ENCODE assay signal across 8 cellular contexts in genomic region chr10:86139066-86139657, GRCh38.
DNase-seq lines count a peak whose midpoint lies in the region; ATAC-seq, FAIRE-seq and TF ChIP-seq lines count a peak whose summit lies in the region.

No MANE protein-coding gene starts in this region.

- H3K23ac ChIP-seq in mesenchymal stem cell (ENCODE audit: low read length in 2 of 2) = no peak overlapping the region

- peaks cover 3% of the 10 kb centered on the region for H3K27me3 Mint-ChIP-seq in progenitor cell of endocrine pancreas

- no peak overlapping the region for H4K91ac ChIP-seq in mesenchymal stem cell (ENCODE audit: low read length)

- no peak overlapping the region for H2BK120ac ChIP-seq in mesenchymal stem cell (ENCODE audit: low read depth, low read length)

- no peaks in the 10 kb centered on the region for H3K9me3 Mint-ChIP-seq in progenitor cell of endocrine pancreas (ENCODE audit: low read depth)

- no peak for TF ChIP-seq EP300 in GM12878 (IDR thresholded peaks at IDR 0.05; ENCODE audit: borderline replicate concordance in 1 of 2, control insufficient read depth in 1 of 2, low read depth in 2 of 2, low read length in 2 of 2)

- FAIRE-seq in HTR-8/SVneo (lab: Jason Lieb, UNC) (no peak), GM12878 (lab: Jason Lieb, UNC) (no peak)

- H3K4ac ChIP-seq in mesenchymal stem cell (ENCODE audit: low read depth in 1 of 2, low read length in 2 of 2) = no peak overlapping the region

- H3K27ac Mint-ChIP-seq in progenitor cell of endocrine pancreas = peak overlapping the region; percentile 65

- H3K79me2 ChIP-seq in GM12878 (ENCODE audit: control insufficient read depth, insufficient read depth, low read length) = no peaks in the 10 kb centered on the region

- CTCF ChIA-PET in GM12878 (lab: Yijun Ruan, JAX) = interaction anchor here (0.6 to 1.4 kb wide), 8 partner anchors 11 to 429 kb away, joined by 3 to 10 read pairs (median 4); no protein-coding TSS in a partner anchor

- no peak overlapping the region for H2AK5ac ChIP-seq in mesenchymal stem cell (ENCODE audit: low read length, severe bottlenecking)

- 28% methylated on average over 11 of the region's 11 CpGs for WGBS in GM12878 (ENCODE audit: insufficient coverage, insufficient replicate concordance, low lambda C conversion rate, missing lambda C conversion rate)
- WGBS in mesenchymal stem cell = 61% methylated on average over 11 of the region's 11 CpGs

- H4K8ac ChIP-seq in mesenchymal stem cell (ENCODE audit: low read length) = no peak overlapping the region

- no peaks in the 10 kb centered on the region for H3K79me1 ChIP-seq in mesenchymal stem cell (replicated peaks; ENCODE audit: low read length, poor library complexity, severe bottlenecking)

- no peak overlapping the region for H2BK15ac ChIP-seq in mesenchymal stem cell (ENCODE audit: low read depth, poor library complexity, severe bottlenecking)

- POLR2A ChIA-PET in GM12878 (lab: Charles Lee) = no interaction called here

- no peak overlapping the region for H3K18ac ChIP-seq in mesenchymal stem cell (ENCODE audit: low read depth in 1 of 2, low read length in 2 of 2)

- H3K9ac ChIP-seq in GM12878 (ENCODE audit: control insufficient read depth, insufficient read depth, low read length) (no peak overlapping the region), mesenchymal stem cell (ENCODE audit: low read length) (no peak overlapping the region)

- no TSS peak for BruUV-seq in GM12878 (replicated peaks; lab: Mats Ljungman, UMichigan)

- H2AFZ ChIP-seq in GM12878 (ENCODE audit: control insufficient read depth, low read depth, low read length) = no peak overlapping the region
- no peak overlapping the region for H2AFZ ChIP-seq in mesenchymal stem cell (ENCODE audit: low read depth, low read length)

- H3K27me3 ChIP-seq in GM12878 (replicated peaks in 1 of 2; ENCODE audit: control insufficient read depth in 2 of 2, insufficient read depth in 2 of 2, low read length in 1 of 2) = no peaks in the 10 kb centered on the region; a peak in 1 of 4 replicates
- H3K27me3 ChIP-seq in mesenchymal stem cell (ENCODE audit: control insufficient read depth in 1 of 2, insufficient read depth in 1 of 2, low read length in 2 of 2) = no peaks in the 10 kb centered on the region

- ATAC-seq in GM12878 (peak; percentile 80), HG03159 (IDR thresholded peaks at IDR 0.05; ENCODE audit: unreplicated experiment) (no peak)

- peak; percentile 9 for DNase-seq in G401 (ENCODE audit: low spot score)
- peak; percentile 12 for DNase-seq in HTR-8/SVneo (ENCODE audit: insufficient read length, low spot score)
- no peak for DNase-seq in GM12878 (ENCODE audit: low read depth, low spot score)
- DNase-seq in progenitor cell of endocrine pancreas (ENCODE audit: low spot score, unreplicated experiment) = no peak
- no peak for DNase-seq in GM13977 (ENCODE audit: low spot score)
- no peak for DNase-seq in mesenchymal stem cell
- DNase-seq in NCI-H524 treated with DMSO at 0.1 percent for 48 hours (lab: John Stamatoyannopoulos, UW) = no peak

- H3K27ac ChIP-seq in GM12878 (ENCODE audit: control insufficient read depth, insufficient read depth) = no peak overlapping the region
- no peak overlapping the region for H3K27ac ChIP-seq in mesenchymal stem cell (ENCODE audit: low read length, poor library complexity, severe bottlenecking)

- in situ Hi-C loops in G401 (cut with HindIII; ENCODE audit: low sequenced_read_pairs) = no loop called here
- in situ Hi-C loops in GM12878 (cut with MboI) = no loop called here
- in situ Hi-C loops in GM13977 (cut with MboI; ENCODE audit: low pct_unique_long_range_greater_than_20kb, low sequenced_read_pairs, unreplicated experiment) = no loop called here

- H2BK12ac ChIP-seq in mesenchymal stem cell (ENCODE audit: low read length in 2 of 2) = no peak overlapping the region

- TF ChIP-seq RAD21 in GM12878 (IDR thresholded peaks at IDR 0.05; ENCODE audit: insufficient read depth, low read depth, low read length) = peak; percentile 69

- RAD21 ChIA-PET in GM12878 (lab: Charles Lee; ENCODE audit: unreplicated experiment) = interaction anchor here (1.0 to 1.3 kb wide), 2 partner anchors 143 to 352 kb away, joined by 3 to 6 read pairs; no protein-coding TSS in a partner anchor

- H3K4me1 ChIP-seq in GM12878 (ENCODE audit: control insufficient read depth, insufficient read depth, low read length) (no peaks in the 10 kb centered on the region), mesenchymal stem cell (ENCODE audit: control insufficient read depth, insufficient read depth, low read depth, low read length) (no peaks in the 10 kb centered on the region)

- H3K4me2 ChIP-seq in GM12878 (ENCODE audit: control insufficient read depth, insufficient read depth) (no peak overlapping the region), mesenchymal stem cell (ENCODE audit: low read length, poor library complexity, severe bottlenecking) (no peak overlapping the region)

- H4K20me1 ChIP-seq in GM12878 (ENCODE audit: control insufficient read depth, insufficient read depth) = no peaks in the 10 kb centered on the region

- H3K36me3 ChIP-seq in GM12878 (ENCODE audit: control insufficient read depth in 2 of 2, insufficient read depth in 2 of 2, low read length in 1 of 2) (no peaks in the 10 kb centered on the region), mesenchymal stem cell (ENCODE audit: control insufficient read depth in 1 of 2, insufficient read depth in 2 of 2, low read depth in 1 of 2, low read length in 2 of 2) (no peaks in the 10 kb centered on the region)

- H3K4me3 Mint-ChIP-seq in progenitor cell of endocrine pancreas (ENCODE audit: low read depth) = no peak overlapping the region

- no peak overlapping the region for H3K14ac ChIP-seq in mesenchymal stem cell (ENCODE audit: low read length in 2 of 2)

- H3K4me3 ChIP-seq in GM12878 = no peak overlapping the region
- H3K4me3 ChIP-seq in mesenchymal stem cell (ENCODE audit: insufficient read depth in 1 of 2, low read depth in 1 of 2, low read length in 2 of 2) = no peak overlapping the region

- intact Hi-C loops in GM12878 (cut with micrococcal nuclease; ENCODE audit: unreplicated experiment) = no loop called here

- no peaks in the 10 kb centered on the region for H3K36me3 Mint-ChIP-seq in progenitor cell of endocrine pancreas (ENCODE audit: insufficient read depth)

- TF ChIP-seq CTCF in GM12878 (IDR thresholded peaks at IDR 0.05 in 2 of 3, conservative IDR thresholded peaks at IDR 0.05 in 1 of 3; ENCODE audit: control insufficient read depth in 2 of 3, extremely low read depth in 1 of 3, insufficient read depth in 1 of 3, low read depth in 3 of 3, low read length in 3 of 3) = peak; percentile 58 to 68 (median 63); a peak in 5 of 6 replicates
- peak; percentile 67 for TF ChIP-seq CTCF in progenitor cell of endocrine pancreas (IDR thresholded peaks at IDR 0.05; ENCODE audit: unreplicated experiment)
- no peak for TF ChIP-seq CTCF in GM13977 (IDR thresholded peaks at IDR 0.05; ENCODE audit: extremely low read depth, insufficient read depth, missing control alignments)

- H3K9me3 ChIP-seq in GM12878 (replicated peaks; ENCODE audit: control insufficient read depth, insufficient read depth, low read length) (no peaks in the 10 kb centered on the region), mesenchymal stem cell (ENCODE audit: control insufficient read depth, low read length) (no peaks in the 10 kb centered on the region)

- SMC1A ChIA-PET in GM12878 (lab: Charles Lee; ENCODE audit: uncharacterized antibody, unreplicated experiment) = interaction anchor here (0.6 to 1.3 kb wide), 4 partner anchors 15 to 222 kb away, joined by 3 to 4 read pairs (median 3); no protein-coding TSS in a partner anchor

- H3K4me1 Mint-ChIP-seq in progenitor cell of endocrine pancreas (ENCODE audit: low read depth) = no peaks in the 10 kb centered on the region

- H2BK5ac ChIP-seq in mesenchymal stem cell (ENCODE audit: low read depth, low read length, poor library complexity, severe bottlenecking) = no peak overlapping the region

- no peak for TF ChIP-seq POLR2A in GM12878 (IDR thresholded peaks at IDR 0.05; ENCODE audit: low read depth, low read length)

TF ChIP-seq in GM12878, 131 proteins besides CTCF, POLR2A, EP300 and RAD21:
- TF ChIP-seq E2F8 (IDR thresholded peaks at IDR 0.05; ENCODE audit: low read depth, partially characterized antibody) (no peak), SMC3 (IDR thresholded peaks at IDR 0.05; ENCODE audit: borderline replicate concordance, low read length) (peak; percentile 45; the same call in 1 of the 2 replicates), ZNF384 (IDR thresholded peaks at IDR 0.05; ENCODE audit: borderline replicate concordance, low read depth, low read length) (no peak)

Comparison
In these comparisons a context has a peak if more than half of its experiments do, and no peak if none do; other contexts are left out.
1. DNase-seq: peak in G401 (single experiment) and HTR-8/SVneo (single experiment); none in GM12878 (single experiment), progenitor cell of endocrine pancreas (single experiment), GM13977 (single experiment), mesenchymal stem cell (single experiment) and NCI-H524 treated with DMSO at 0.1 percent for 48 hours (single experiment).